25 cellular contexts compared by ENCODE assay signal in the genomic region with DNA sequence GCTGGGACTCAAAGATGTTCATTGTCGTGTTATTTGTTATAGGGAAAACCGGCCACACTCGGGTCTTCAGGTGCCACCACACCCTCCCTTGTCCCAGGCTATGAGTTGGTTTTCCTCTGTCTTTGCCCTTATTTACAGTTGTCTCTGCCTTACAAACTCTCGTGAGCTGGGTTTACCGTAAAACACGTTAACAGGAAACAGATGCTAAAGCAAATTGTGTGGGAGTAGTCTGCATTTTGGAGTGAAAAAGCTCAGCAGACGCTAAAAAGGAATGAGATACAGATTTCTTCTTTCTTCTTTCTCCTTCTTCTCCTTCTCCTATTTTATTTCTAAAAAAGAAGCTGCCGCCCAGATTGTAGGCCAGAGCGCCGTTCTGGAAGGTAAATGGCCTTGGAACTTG. TPM values are rescaled to one million over a fixed set of nuclear protein-coding genes. Genes with fewer than 3 reads are reported as not detected.
A peak's percentile ranks its signal among the peaks of the same experiment; 100 is the strongest.
DNase-seq lines count a peak whose midpoint lies in the region; ATAC-seq and TF ChIP-seq lines count a peak whose summit lies in the region.
"Had no signal": no experiment of that assay in that cellular context is flagged by ENCODE, and none has a peak within 500 bp of the region (broad histone marks: within the 10 kb centered on the region; RNA-seq: fewer than 3 reads in every experiment).

No MANE protein-coding gene starts in this region.

- CTCF ChIA-PET in A673 (lab: Charles Lee): interaction anchor here (0.6 kb wide), 1 partner anchor 19 kb away, joined by 3 read pairs; no protein-coding TSS in a partner anchor
- CTCF ChIA-PET in activated CD4-positive, alpha-beta T cell treated with anti-CD3 and anti-CD28 coated beads for 36 hours (lab: Charles Lee): interaction anchor here (0.6 to 1.2 kb wide), 2 partner anchors 11 to 233 kb away, joined by 3 to 4 read pairs; no protein-coding TSS in a partner anchor

- no peak for TF ChIP-seq POLR2A in NB4 (IDR thresholded peaks at IDR 0.05; ENCODE audit: extremely low read depth, insufficient read length)

- POLR2A ChIA-PET in A673 (lab: Charles Lee; ENCODE audit: low non-redundant PET): no interaction called here
- POLR2A ChIA-PET in activated CD4-positive, alpha-beta T cell treated with anti-CD3 and anti-CD28 coated beads for 36 hours (lab: Charles Lee): no interaction called here

- no peaks in the 10 kb centered on the region for H3K27me3 ChIP-seq in A673 (replicated peaks; ENCODE audit: insufficient read depth, low read depth, low read length, poor library complexity)
- H3K27me3 ChIP-seq in endodermal cell (ENCODE audit: control insufficient read depth, insufficient read depth, low read length, poor library complexity, severe bottlenecking): no peaks in the 10 kb centered on the region
- no peaks in the 10 kb centered on the region for H3K27me3 ChIP-seq in WERI-Rb-1 (ENCODE audit: insufficient read depth, low read depth, severe bottlenecking)

- H3K9me3 Mint-ChIP-seq in endodermal cell: peaks cover 5% of the 10 kb centered on the region
- H3K9me3 Mint-ChIP-seq in mesothelial cell of epicardium: peaks cover 3% of the 10 kb centered on the region
- H3K9me3 Mint-ChIP-seq in activated CD4-positive, alpha-beta T cell treated with anti-CD3 and anti-CD28 coated beads for 36 hours (ENCODE audit: low read depth): no peaks in the 10 kb centered on the region
- H3K9me3 Mint-ChIP-seq: CD8-positive, alpha-beta T cell had no signal

- H3K36me3 ChIP-seq in A673 (ENCODE audit: insufficient read depth, low read length, poor library complexity, severe bottlenecking) (no peaks in the 10 kb centered on the region), endodermal cell (ENCODE audit: control insufficient read depth, insufficient read depth, low read length) (no peaks in the 10 kb centered on the region), WERI-Rb-1 (no peaks in the 10 kb centered on the region)

- no peak for ATAC-seq in activated CD4-positive, alpha-beta T cell treated with anti-CD3 and anti-CD28 coated beads for 36 hours
- ATAC-seq: CD8-positive, alpha-beta T cell had no signal

- no TSS peak for BruUV-seq in A673 (replicated peaks; lab: Mats Ljungman, UMichigan)

- H3K9me3 ChIP-seq in A673 (ENCODE audit: low read depth, low read length, poor library complexity, severe bottlenecking) (no peaks in the 10 kb centered on the region), endodermal cell (ENCODE audit: control insufficient read depth, low read length) (no peaks in the 10 kb centered on the region), WERI-Rb-1 (ENCODE audit: severe bottlenecking) (no peaks in the 10 kb centered on the region)

- no peaks in the 10 kb centered on the region for H3K27me3 Mint-ChIP-seq in endodermal cell (ENCODE audit: insufficient read depth)
- no peaks in the 10 kb centered on the region for H3K27me3 Mint-ChIP-seq in mesothelial cell of epicardium (ENCODE audit: low read depth)
- peaks cover 2% of the 10 kb centered on the region for H3K27me3 Mint-ChIP-seq in activated CD4-positive, alpha-beta T cell treated with anti-CD3 and anti-CD28 coated beads for 36 hours

- no peak overlapping the region for H3K27ac ChIP-seq in A673 (ENCODE audit: low read depth, low read length, poor library complexity, severe bottlenecking)
- H3K27ac ChIP-seq in endodermal cell (ENCODE audit: low read depth, low read length): no peak overlapping the region
- H3K27ac ChIP-seq in WERI-Rb-1: no peak overlapping the region
- H3K27ac ChIP-seq: 22Rv1, HL-60 had no signal

- peak; percentile 34 for DNase-seq in A673 (ENCODE audit: low spot score)
- DNase-seq in NB4 (ENCODE audit: low read depth): peak; percentile 57
- no peak for DNase-seq in endodermal cell
- no peak for DNase-seq in mesothelial cell of epicardium (ENCODE audit: low spot score in 2 of 2, unreplicated experiment in 2 of 2)
- DNase-seq in WERI-Rb-1: no peak
- DNase-seq in ureter (ENCODE audit: low spot score): no peak
- DNase-seq in kidney tubule cell (ENCODE audit: low spot score): no peak
- no peak for DNase-seq in activated CD4-positive, alpha-beta T cell treated with anti-CD3 and anti-CD28 coated beads for 36 hours
- DNase-seq: C1 segment of cervical spinal cord; CD8-positive, alpha-beta T cell; DMS53; GF-D8; H7; KG1; NCI-H1694 treated with DMSO at 0.1 percent for 48 hours; NCI-H2081 treated with DMSO at 0.1 percent for 48 hours; NCI-H446 treated with DMSO at 0.1 percent for 48 hours; NCI-H526 treated with DMSO at 0.1 percent for 48 hours; OCI-M1; Right ventricle myocardium superior; SW 1271 had no signal

- no peak overlapping the region for H3K9ac ChIP-seq in endodermal cell (ENCODE audit: extremely low read depth, low read length, poor library complexity, severe bottlenecking)

- 85 to 87% methylated on average over 7 to 10 of the region's 10 CpGs for WGBS in endodermal cell (ENCODE audit: insufficient coverage in 1 of 2, insufficient read length in 1 of 2), 2 experiments

- H3K4me1 ChIP-seq in A673 (ENCODE audit: insufficient read depth, low read length, poor library complexity, severe bottlenecking) (peaks cover 15% of the 10 kb centered on the region), endodermal cell (ENCODE audit: control insufficient read depth, insufficient read depth, low read length) (no peaks in the 10 kb centered on the region)

- intact Hi-C loops in A673 (cut with micrococcal nuclease; ENCODE audit: unreplicated experiment): no loop called here
- intact Hi-C loops in activated CD4-positive, alpha-beta T cell treated with anti-CD3 and anti-CD28 coated beads for 36 hours (cut with DNase I, micrococcal nuclease): no loop called here

- H3K4me1 Mint-ChIP-seq in endodermal cell (peaks cover 33% of the 10 kb centered on the region), mesothelial cell of epicardium (peaks cover 23% of the 10 kb centered on the region)
- no peaks in the 10 kb centered on the region for H3K4me1 Mint-ChIP-seq in activated CD4-positive, alpha-beta T cell treated with anti-CD3 and anti-CD28 coated beads for 36 hours

- peak overlapping the region; percentile 39 for H3K27ac Mint-ChIP-seq in endodermal cell
- peak overlapping the region; percentile 25 for H3K27ac Mint-ChIP-seq in mesothelial cell of epicardium
- no peak overlapping the region for H3K27ac Mint-ChIP-seq in activated CD4-positive, alpha-beta T cell treated with anti-CD3 and anti-CD28 coated beads for 36 hours
- H3K27ac Mint-ChIP-seq: CD8-positive, alpha-beta T cell had no signal

- H3K4me3 ChIP-seq in A673 (ENCODE audit: low read depth, low read length, poor library complexity, severe bottlenecking) (no peak overlapping the region), NB4 (ENCODE audit: low read depth, low read length) (no peak overlapping the region), endodermal cell (ENCODE audit: low read length) (no peak overlapping the region), WERI-Rb-1 (ENCODE audit: low read depth, low read length) (no peak overlapping the region)

- peaks cover 13% of the 10 kb centered on the region for H3K36me3 Mint-ChIP-seq in endodermal cell (ENCODE audit: low read depth)
- no peaks in the 10 kb centered on the region for H3K36me3 Mint-ChIP-seq in mesothelial cell of epicardium
- H3K36me3 Mint-ChIP-seq in activated CD4-positive, alpha-beta T cell treated with anti-CD3 and anti-CD28 coated beads for 36 hours (ENCODE audit: low read depth): no peaks in the 10 kb centered on the region
- H3K36me3 Mint-ChIP-seq: CD8-positive, alpha-beta T cell had no signal

- TF ChIP-seq CTCF in A673 (conservative IDR thresholded peaks at IDR 0.05; ENCODE audit: low read depth, low read length): no peak
- no peak for TF ChIP-seq CTCF in NB4 (IDR thresholded peaks at IDR 0.05; ENCODE audit: low read depth, low read length)
- TF ChIP-seq CTCF in endodermal cell (conservative IDR thresholded peaks at IDR 0.05): no peak
- no peak for TF ChIP-seq CTCF in mesothelial cell of epicardium (IDR thresholded peaks at IDR 0.05; ENCODE audit: unreplicated experiment)
- no peak for TF ChIP-seq CTCF in WERI-Rb-1 (IDR thresholded peaks at IDR 0.05; ENCODE audit: low read depth, low read length)

- H3K4me3 Mint-ChIP-seq in endodermal cell: no peak overlapping the region
- no peak overlapping the region for H3K4me3 Mint-ChIP-seq in mesothelial cell of epicardium
- H3K4me3 Mint-ChIP-seq in activated CD4-positive, alpha-beta T cell treated with anti-CD3 and anti-CD28 coated beads for 36 hours: no peak overlapping the region
- H3K4me3 Mint-ChIP-seq: CD8-positive, alpha-beta T cell had no signal

RNA-seq across cellular contexts. Expression of gene APCDD1L, which starts 52.0 kb away (rescaled TPM):
- total RNA-seq in A673 (2021) (not detected in 2 replicates), endodermal cell (1 to 10 TPM; 6.4 TPM), mesothelial cell of epicardium (0.07 to 0.16 TPM in 2 of 3 replicates, not detected in the other), ureter (2.3 TPM)
- polyA plus RNA-seq in endodermal cell (2013, experiment 1 of 2): 0.78 TPM
- polyA plus RNA-seq in endodermal cell (2013, experiment 2 of 2): 1.1 TPM
- not detected for total RNA-seq in activated CD4-positive, alpha-beta T cell treated with anti-CD3 and anti-CD28 coated beads for 36 hours
- total RNA-seq: CD8-positive, alpha-beta T cell; HT-29; SK-MEL-5 had no signal

Comparison
In these comparisons a context has a peak if more than half of its experiments do, and no peak if none do; other contexts are left out.
1. DNase-seq: peak in A673 (single experiment) and NB4 (single experiment); none in endodermal cell (single experiment), mesothelial cell of epicardium (0 of 2), WERI-Rb-1 (single experiment), ureter (single experiment), kidney tubule cell (single experiment) and activated CD4-positive, alpha-beta T cell treated with anti-CD3 and anti-CD28 coated beads for 36 hours (single experiment).